Comparison of ENCODE assay signal across 14 cellular contexts in genomic region chr5:2755371-2755715, GRCh38. TPM values are rescaled to one million over a fixed set of nuclear protein-coding genes. Genes with fewer than 3 reads are reported as not detected.
DNase-seq lines count a peak whose midpoint lies in the region; ATAC-seq and TF ChIP-seq lines count a peak whose summit lies in the region.
"Had no signal": no experiment of that assay in that cellular context is flagged by ENCODE, and none has a peak within 500 bp of the region (broad histone marks: within the 10 kb centered on the region; RNA-seq: fewer than 3 reads in every experiment).

No MANE protein-coding gene starts in this region.

- H3K36me3 ChIP-seq in heart right ventricle (no peaks in the 10 kb centered on the region), heart left ventricle (no peaks in the 10 kb centered on the region), lower lobe of right lung (no peaks in the 10 kb centered on the region), thoracic aorta (no peaks in the 10 kb centered on the region), BE2C (no peaks in the 10 kb centered on the region)

- H3K27me3 ChIP-seq in heart right ventricle, result peaks cover 42 to 98% (median 95%) of the 10 kb centered on the region in 7 donors
- peaks cover 31 to 96% (median 91%) of the 10 kb centered on the region in 9 donors for H3K27me3 ChIP-seq in heart left ventricle
- peaks cover 89% of the 10 kb centered on the region for H3K27me3 ChIP-seq in lower lobe of right lung (ENCODE audit: low read depth)
- H3K27me3 ChIP-seq in thoracic aorta (replicated peaks; ENCODE audit: insufficient read depth), result peaks cover 12% of the 10 kb centered on the region
- H3K27me3 ChIP-seq in BE2C, result peaks cover 38% of the 10 kb centered on the region

- 20 to 29% methylated on average over 18 of the region's 18 CpGs for whole genome bisulfite sequencing in heart right ventricle, 2 donors
- WGBS in heart left ventricle, 4 donors, result 10 to 20% (median 17%) methylated on average over 18 of the region's 18 CpGs

- intact Hi-C loops in heart right ventricle (cut with DNase I) (no loop called here), heart left ventricle (cut with DNase I) (loop anchor here in 3 of 10 donors (10.0 kb wide), 2 partner anchors 839 to 849 kb away; partner anchors contain the start of gene IRX1 (in 1 of the 3)), lower lobe of right lung (cut with DNase I) (no loop called here)

- TF ChIP-seq POLR2A in heart left ventricle (IDR thresholded peaks at IDR 0.05), result no peak

- ATAC-seq in heart right ventricle (no peak), heart left ventricle (no peak), lower lobe of right lung (no peak), thoracic aorta (ENCODE audit: insufficient number of reproducible peaks, low FRiP score, low read depth) (no peak)

- H3K9me3 ChIP-seq in heart right ventricle (no peaks in the 10 kb centered on the region), heart left ventricle (no peaks in the 10 kb centered on the region), lower lobe of right lung (no peaks in the 10 kb centered on the region), thoracic aorta (no peaks in the 10 kb centered on the region), BE2C (no peaks in the 10 kb centered on the region)

- H3K27ac ChIP-seq in heart right ventricle, result no peak overlapping the region
- peak overlapping the region in 1 of 12 donors; percentile 49 for H3K27ac ChIP-seq in heart left ventricle
- peak overlapping the region; percentile 90 for H3K27ac ChIP-seq in lower lobe of right lung
- no peak overlapping the region for H3K27ac ChIP-seq in thoracic aorta

- TF ChIP-seq CTCF in heart right ventricle (IDR thresholded peaks at IDR 0.05), result no peak
- no peak for TF ChIP-seq CTCF in heart left ventricle (IDR thresholded peaks at IDR 0.05)
- no peak for TF ChIP-seq CTCF in astrocyte of the cerebellum (IDR thresholded peaks at IDR 0.05; ENCODE audit: low read depth, low read length, missing control alignments)
- no peak for TF ChIP-seq CTCF in lower lobe of right lung (IDR thresholded peaks at IDR 0.05)
- no peak for TF ChIP-seq CTCF in thoracic aorta (IDR thresholded peaks at IDR 0.05)
- TF ChIP-seq CTCF in BE2C (IDR thresholded peaks at IDR 0.05; ENCODE audit: low read depth, low read length), result no peak

- H3K4me3 ChIP-seq in heart right ventricle (peak overlapping the region in 6 of 10 donors; percentile 0 to 52 (median 37)), heart left ventricle (peak overlapping the region in 6 of 12 donors; percentile 40 to 51 (median 41)), astrocyte of the cerebellum (ENCODE audit: low read depth, low read length) (peak overlapping the region; percentile 53), lower lobe of right lung (peak overlapping the region; percentile 55), thoracic aorta (peak overlapping the region; percentile 65), BE2C (ENCODE audit: low read depth, low read length) (no peak overlapping the region)

- no peak for DNase-seq in heart right ventricle
- DNase-seq in heart left ventricle, result no peak
- DNase-seq in astrocyte of the cerebellum (ENCODE audit: low read depth), result no peak
- DNase-seq in lower lobe of right lung, result no peak
- DNase-seq in thoracic aorta (ENCODE audit: low spot score), result no peak
- DNase-seq in BE2C, result no peak
- no peak for DNase-seq in NCI-H510A treated with DMSO at 0.1 percent for 48 hours (lab: John Stamatoyannopoulos, UW)
- no peak for DNase-seq in putamen (ENCODE audit: low spot score)
- DNase-seq: activated CD4-positive, alpha-beta memory T cell treated with anti-CD3 and anti-CD28 coated beads, Interleukin-2, amount 10 ng/mL, durations not matched to agents 7 days and 5 days; activated gamma-delta T cell treated with Interleukin-2 at 50 U/mL for 16 hours; DMS79 treated with DMSO at 0.1 percent for 48 hours; Kasumi-1; NCI-H187 treated with DMSO at 0.1 percent for 48 hours; NCI-H748 treated with DMSO at 0.1 percent for 48 hours had no signal

- peaks cover 2 to 49% (median 21%) of the 10 kb centered on the region in 9 donors for H3K4me1 ChIP-seq in heart right ventricle
- peaks cover 0 to 48% (median 12%) of the 10 kb centered on the region in 12 donors for H3K4me1 ChIP-seq in heart left ventricle
- peaks cover 13% of the 10 kb centered on the region for H3K4me1 ChIP-seq in lower lobe of right lung
- H3K4me1 ChIP-seq in thoracic aorta (ENCODE audit: control insufficient read depth in 1 of 2, low read depth in 2 of 2), result peaks cover 4 to 30% of the 10 kb centered on the region in 2 donors
- H3K4me1 ChIP-seq in BE2C, result no peaks in the 10 kb centered on the region

- in situ Hi-C loops in astrocyte of the cerebellum (cut with HindIII; ENCODE audit: low sequenced_read_pairs), result no loop called here

RNA-seq across cellular contexts. Expression of gene IRX2, which starts 3.9 kb away (rescaled TPM):
- total RNA-seq in heart right ventricle (1 to 10 TPM in 5 of 10 donors, under 1 TPM in 5; 0.09 to 6.4 (median 1.1) TPM), heart left ventricle (1 to 10 TPM in 2 of 9 donors, under 1 TPM in 7; 0.17 to 3.7 (median 0.56) TPM), lower lobe of right lung (52.1 TPM), thoracic aorta (under 1 TPM; 0.28 to 0.54 TPM)
- polyA plus RNA-seq in heart right ventricle (1 to 10 TPM; 1.4 to 2.5 TPM), heart left ventricle (1 to 10 TPM; 1.3 to 2.7 TPM)
- not detected for polyA plus RNA-seq in BE2C (2012; ENCODE audit: insufficient read depth, insufficient read length, low read depth)
- total RNA-seq: activated CD4-positive, alpha-beta memory T cell treated with anti-CD3 and anti-CD28 coated beads, Interleukin-2, amount 10 ng/mL, durations not matched to agents 7 days and 5 days had no signal
